1 cellular context compared by ENCODE assay signal in genomic region chr14:92877757-92878431, GRCh38.
TF ChIP-seq lines count a peak whose summit lies in the region.

No MANE protein-coding gene starts in this region.

TF ChIP-seq in HepG2, 621 proteins besides CTCF, POLR2A, EP300 and RAD21 (continued from another document and continues in another):
- TF ChIP-seq ATF2 (CRISPR knock-in tag; IDR thresholded peaks at IDR 0.05) (0 out of 2 replicates have a peak, but pooled peaks have one; percentile 28), MED8 (CRISPR knock-in tag; IDR thresholded peaks at IDR 0.05; ENCODE audit: insufficient replicate concordance) (no peak), ONECUT2 (CRISPR knock-in tag; IDR thresholded peaks at IDR 0.05) (peak; percentile 78), REST (IDR thresholded peaks at IDR 0.05; ENCODE audit: borderline replicate concordance in 1 of 2, low read depth in 1 of 2, low read length in 2 of 2) (peak in 1 of 2 experiments; percentile 22; a peak in 1 of 4 replicates), ZNF704 (CRISPR knock-in tag; IDR thresholded peaks at IDR 0.05; ENCODE audit: borderline replicate concordance) (no peak), ZFX (CRISPR knock-in tag; IDR thresholded peaks at IDR 0.05; ENCODE audit: low read depth) (peak; percentile 77), SKIL (CRISPR knock-in tag; IDR thresholded peaks at IDR 0.05; ENCODE audit: borderline replicate concordance) (peak; percentile 35; the same call in 1 of the 2 replicates), ZNF263 (CRISPR knock-in tag; IDR thresholded peaks at IDR 0.05) (0 out of 2 replicates have a peak, but pooled peaks have one; percentile 27), ATF6 (CRISPR knock-in tag; conservative IDR thresholded peaks at IDR 0.05) (0 out of 2 replicates have a peak, but pooled peaks have one; percentile 68), HNRNPL (IDR thresholded peaks at IDR 0.05; ENCODE audit: low read depth, low read length) (no peak), ZSCAN21 (CRISPR knock-in tag; IDR thresholded peaks at IDR 0.05; ENCODE audit: borderline replicate concordance) (peak; percentile 61; the same call in 1 of the 2 replicates), MXI1 (IDR thresholded peaks at IDR 0.05; ENCODE audit: borderline replicate concordance, low read depth, low read length) (no peak), PHF5A (CRISPR knock-in tag; IDR thresholded peaks at IDR 0.05; ENCODE audit: low read depth, unreplicated experiment) (no peak), HOMEZ (CRISPR knock-in tag; IDR thresholded peaks at IDR 0.05; ENCODE audit: low read depth) (0 out of 2 replicates have a peak, but pooled peaks have one; percentile 16), GABPB1 (CRISPR knock-in tag; IDR thresholded peaks at IDR 0.05) (no peak), CEBPG (CRISPR knock-in tag; IDR thresholded peaks at IDR 0.05) (peak; percentile 57), FOXO1 (CRISPR knock-in tag; IDR thresholded peaks at IDR 0.05) (peak; percentile 54; the same call in 1 of the 2 replicates), MTF2 (CRISPR knock-in tag; IDR thresholded peaks at IDR 0.05; ENCODE audit: borderline replicate concordance) (0 out of 2 replicates have a peak, but pooled peaks have one; percentile 44), FOXA1 (IDR thresholded peaks at IDR 0.05) (no peak), FOXA1 (CRISPR knock-in tag; IDR thresholded peaks at IDR 0.05) (peak; percentile 18; the same call in 1 of the 2 replicates), MED1 (CRISPR knock-in tag; IDR thresholded peaks at IDR 0.05) (peak; percentile 51), JUND (CRISPR knock-in tag; IDR thresholded peaks at IDR 0.05) (no peak), KMT2A (CRISPR knock-in tag; IDR thresholded peaks at IDR 0.05) (0 out of 2 replicates have a peak, but pooled peaks have one; percentile 49), ARNT (IDR thresholded peaks at IDR 0.05) (no peak), ZNF501 (CRISPR knock-in tag; IDR thresholded peaks at IDR 0.05) (peak; percentile 31; the same call in 1 of the 2 replicates), ZFP37 (CRISPR knock-in tag; IDR thresholded peaks at IDR 0.05; ENCODE audit: borderline replicate concordance) (0 out of 2 replicates have a peak, but pooled peaks have one; percentile 44), ZNF550 (CRISPR knock-in tag; IDR thresholded peaks at IDR 0.05; ENCODE audit: borderline replicate concordance) (no peak), PHF8 (CRISPR knock-in tag; IDR thresholded peaks at IDR 0.05) (peak; percentile 28; the same call in 1 of the 2 replicates), TOE1 (CRISPR knock-in tag; IDR thresholded peaks at IDR 0.05) (no peak), GPN1 (CRISPR knock-in tag; IDR thresholded peaks at IDR 0.05; ENCODE audit: borderline replicate concordance) (no peak), ZNF512 (CRISPR knock-in tag; IDR thresholded peaks at IDR 0.05) (no peak), PLSCR1 (CRISPR knock-in tag; IDR thresholded peaks at IDR 0.05; ENCODE audit: borderline replicate concordance) (no peak), CREB3 (CRISPR knock-in tag; IDR thresholded peaks at IDR 0.05) (no peak), FOSL2 (CRISPR knock-in tag; IDR thresholded peaks at IDR 0.05) (peak; percentile 40), MLX (CRISPR knock-in tag; IDR thresholded peaks at IDR 0.05) (no peak), SOX5 (CRISPR knock-in tag; IDR thresholded peaks at IDR 0.05; ENCODE audit: borderline replicate concordance) (peak; percentile 30; the same call in 1 of the 2 replicates), GATAD2A (CRISPR knock-in tag; IDR thresholded peaks at IDR 0.05) (peak; percentile 72), ZMYM4 (CRISPR knock-in tag; IDR thresholded peaks at IDR 0.05) (peak; percentile 50; the same call in 1 of the 2 replicates), ISX (CRISPR knock-in tag; conservative IDR thresholded peaks at IDR 0.05) (no peak), MEF2D (CRISPR knock-in tag; IDR thresholded peaks at IDR 0.05) (no peak), ZFP90 (CRISPR knock-in tag; IDR thresholded peaks at IDR 0.05; ENCODE audit: borderline replicate concordance) (no peak), HOXA3 (CRISPR knock-in tag; IDR thresholded peaks at IDR 0.05) (peak; percentile 69), RCOR2 (CRISPR knock-in tag; IDR thresholded peaks at IDR 0.05) (peak; percentile 54; the same call in 1 of the 2 replicates), LCORL (IDR thresholded peaks at IDR 0.05) (no peak), LCORL (CRISPR knock-in tag; IDR thresholded peaks at IDR 0.05) (peak; percentile 73), ARID2 (CRISPR knock-in tag; IDR thresholded peaks at IDR 0.05; ENCODE audit: borderline replicate concordance) (no peak), RFXANK (CRISPR knock-in tag; IDR thresholded peaks at IDR 0.05) (no peak)
